In the genomic region with DNA sequence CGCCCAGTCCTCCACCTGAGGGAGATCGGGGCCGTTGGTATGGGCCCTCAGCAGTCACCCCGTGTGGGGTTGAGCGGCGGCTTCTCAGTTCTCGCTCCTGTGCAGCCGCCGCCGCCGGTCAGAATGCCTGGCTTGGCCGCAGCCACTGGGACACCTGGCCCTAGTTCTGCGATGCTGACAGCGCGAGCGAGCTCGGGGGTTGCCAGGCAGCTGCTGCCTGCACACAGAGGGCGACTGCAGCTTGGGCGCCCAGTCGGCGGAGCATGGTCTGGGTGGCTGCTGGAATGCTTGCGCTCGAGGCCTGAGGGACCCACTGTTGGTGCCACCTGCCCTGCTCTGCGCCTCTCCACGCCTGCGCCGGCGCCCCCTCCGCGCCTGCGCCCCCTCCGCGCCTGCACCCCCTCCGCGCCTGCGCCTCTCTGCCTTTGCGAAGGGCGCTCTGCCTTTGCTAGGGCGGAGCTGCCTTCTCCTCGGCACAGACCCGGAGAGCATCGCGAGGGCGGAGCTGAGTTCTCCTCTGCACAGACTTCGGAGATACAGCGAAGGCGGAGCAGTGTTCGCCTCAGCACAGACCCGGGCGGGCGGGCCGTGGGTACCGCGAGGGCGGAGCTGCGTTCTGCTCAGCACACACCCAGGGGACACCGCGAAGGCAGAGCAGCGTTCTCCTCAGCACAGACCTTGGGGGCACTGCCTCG, we compare ENCODE assay signal across 8 cellular contexts.
DNase-seq lines count a peak whose midpoint lies in the region; ATAC-seq, FAIRE-seq and TF ChIP-seq lines count a peak whose summit lies in the region.
"Not testable (repeated sequence)": the region's sequence is repeated elsewhere in the genome, so short reads cannot be mapped to it uniquely, and the experiment has no call there.

No MANE protein-coding gene starts in this region.

- peak overlapping the region; percentile 76 for H3K27ac ChIP-seq in 22Rv1
- not testable (repeated sequence) for H3K27ac ChIP-seq in HepG2 (ENCODE audit: extremely low read length, insufficient read depth, low read length)

- POLR2A ChIA-PET in HepG2 (lab: Yijun Ruan, JAX), result not testable (repeated sequence)

- H3K27me3 ChIP-seq in HepG2 (ENCODE audit: control insufficient read depth in 1 of 2, insufficient read depth in 2 of 2, low read length in 2 of 2), result not testable (repeated sequence)

- intact Hi-C loops in HepG2 (cut with micrococcal nuclease; ENCODE audit: unreplicated experiment), result not testable (repeated sequence)

- TF ChIP-seq POLR2A in NB4 (IDR thresholded peaks at IDR 0.05; ENCODE audit: extremely low read depth, insufficient read length) (peak; percentile 48), HepG2 (IDR thresholded peaks at IDR 0.05; ENCODE audit: insufficient read depth in 1 of 2, low read depth in 2 of 2, low read length in 2 of 2) (peak in 1 of 2 experiments; percentile 61; a peak in 3 of 4 replicates)

- CTCF ChIA-PET in HepG2 (lab: Yijun Ruan, JAX; ENCODE audit: low intra/inter-chr PET ratio, low total read pairs), result not testable (repeated sequence)

- H3K79me2 ChIP-seq in HepG2 (ENCODE audit: insufficient read depth, low read length), result not testable (repeated sequence)

- H3K36me3 ChIP-seq in HepG2 (replicated peaks in 1 of 2; ENCODE audit: control insufficient read depth in 1 of 2, insufficient read depth in 2 of 2, low read length in 2 of 2), result not testable (repeated sequence)

- not testable (repeated sequence) for H3K9me3 ChIP-seq in HepG2 (ENCODE audit: low read length)

- H3K4me2 ChIP-seq in HepG2 (ENCODE audit: low read depth, low read length), result peak overlapping the region; percentile 75

- not testable (repeated sequence) for H3K9ac ChIP-seq in HepG2 (ENCODE audit: insufficient read depth, low read depth, low read length)

- H2AFZ ChIP-seq in HepG2 (ENCODE audit: low read length), result not testable (repeated sequence)

- not testable (repeated sequence) for TF ChIP-seq EP300 in HepG2 (IDR thresholded peaks at IDR 0.05; ENCODE audit: low read depth in 2 of 2, low read length in 2 of 2); HepG2 (CRISPR knock-in tag; IDR thresholded peaks at IDR 0.05; ENCODE audit: borderline replicate concordance)

- in situ Hi-C loops in HepG2 (cut with HindIII; ENCODE audit: extremely low pct_ligation_motif_present, low pct_unique_long_range_greater_than_20kb), result not testable (repeated sequence)

- not testable (repeated sequence) for H4K20me1 ChIP-seq in HepG2 (ENCODE audit: insufficient read depth, low read length)

- H3K4me3 ChIP-seq in NB4 (ENCODE audit: low read depth, low read length) (peak overlapping the region; percentile 43), HepG2 (replicated peaks in 1 of 3; ENCODE audit: insufficient read depth in 1 of 3, low read depth in 2 of 3, low read length in 3 of 3) (peak overlapping the region in 2 of 3 experiments; percentile 58 to 67; a peak in 5 of 6 replicates)

- TF ChIP-seq RAD21 in HepG2 (CRISPR knock-in tag; IDR thresholded peaks at IDR 0.05), result not testable (repeated sequence)

- 6% methylated on average over 28 of the region's 60 CpGs for WGBS in HepG2 (ENCODE audit: low lambda C conversion rate)

- H3K4me1 ChIP-seq in HepG2 (ENCODE audit: insufficient read depth, low read length), result not testable (repeated sequence)

- ATAC-seq in GM18858 (IDR thresholded peaks at IDR 0.05; ENCODE audit: unreplicated experiment) (peak; percentile 100), HG02763 (IDR thresholded peaks at IDR 0.05; ENCODE audit: unreplicated experiment) (peak; percentile 100), HepG2 (peak; percentile 100)

- BruUV-seq in HepG2 (replicated peaks; lab: Mats Ljungman, UMichigan), result not testable (repeated sequence)

- not testable (repeated sequence) for FAIRE-seq in HepG2 (lab: Jason Lieb, UNC)

- not testable (repeated sequence) for TF ChIP-seq CTCF in 22Rv1 (IDR thresholded peaks at IDR 0.05); NB4 (IDR thresholded peaks at IDR 0.05; ENCODE audit: low read depth, low read length)
- peak; percentile 19; the same call in 1 of the 2 replicates for TF ChIP-seq CTCF in HepG2 (CRISPR knock-in tag; IDR thresholded peaks at IDR 0.05)

- DNase-seq in NB4 (ENCODE audit: low read depth) (peak; percentile 96), activated T-cell treated with anti-CD3 and anti-CD28 coated beads for 1 hour (ENCODE audit: low read depth) (peak; percentile 85), HepG2 (ENCODE audit: low spot score) (peak; percentile 58)
- peak; percentile 86 for DNase-seq in effector CD4-positive, alpha-beta T cell
- DNase-seq in stimulated activated CD4-positive, alpha-beta T cell treated with anti-CD3 and anti-CD28 coated beads, Interleukin-12 subunit alpha, Interleukin-12 subunit beta, amount 100 ng/mL, for 24 hours (ENCODE audit: low read depth in 2 of 2), result peak; percentile 90 to 93

TF ChIP-seq in HepG2, 621 proteins besides CTCF, POLR2A, EP300 and RAD21 (continues in another document):
- TF ChIP-seq ZSCAN21 (CRISPR knock-in tag; IDR thresholded peaks at IDR 0.05; ENCODE audit: borderline replicate concordance) (peak; percentile 62; the same call in 1 of the 2 replicates), ELF3 (CRISPR knock-in tag; IDR thresholded peaks at IDR 0.05) (0 out of 2 replicates have a peak, but pooled peaks have one; percentile 14), SALL2 (CRISPR knock-in tag; IDR thresholded peaks at IDR 0.05) (peak; percentile 72; the same call in 1 of the 2 replicates), CENPT (CRISPR knock-in tag; IDR thresholded peaks at IDR 0.05; ENCODE audit: low read depth) (peak; percentile 69; the same call in 1 of the 2 replicates), YY1 (IDR thresholded peaks at IDR 0.05; ENCODE audit: insufficient read depth, insufficient replicate concordance, low read depth, low read length) (peak; percentile 15), ARHGAP35 (CRISPR knock-in tag; IDR thresholded peaks at IDR 0.05; ENCODE audit: borderline replicate concordance) (peak; percentile 82; the same call in 1 of the 2 replicates), ZNF441 (CRISPR knock-in tag; IDR thresholded peaks at IDR 0.05; ENCODE audit: borderline replicate concordance) (peak; percentile 59; the same call in 1 of the 2 replicates), RBFOX2 (IDR thresholded peaks at IDR 0.05; ENCODE audit: low read depth, low read length) (peak; percentile 76), POGZ (CRISPR knock-in tag; IDR thresholded peaks at IDR 0.05) (0 out of 2 replicates have a peak, but pooled peaks have one; percentile 38), CBX5 (CRISPR knock-in tag; IDR thresholded peaks at IDR 0.05; ENCODE audit: borderline replicate concordance) (peak; percentile 29; the same call in 1 of the 2 replicates)
- TF ChIP-seq, protein P1, sequence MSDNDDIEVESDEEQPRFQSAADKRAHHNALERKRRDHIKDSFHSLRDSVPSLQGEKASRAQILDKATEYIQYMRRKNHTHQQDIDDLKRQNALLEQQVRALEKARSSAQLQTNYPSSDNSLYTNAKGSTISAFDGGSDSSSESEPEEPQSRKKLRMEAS (IDR thresholded peaks at IDR 0.05), result peak; percentile 81
- TF ChIP-seq, protein P2, sequence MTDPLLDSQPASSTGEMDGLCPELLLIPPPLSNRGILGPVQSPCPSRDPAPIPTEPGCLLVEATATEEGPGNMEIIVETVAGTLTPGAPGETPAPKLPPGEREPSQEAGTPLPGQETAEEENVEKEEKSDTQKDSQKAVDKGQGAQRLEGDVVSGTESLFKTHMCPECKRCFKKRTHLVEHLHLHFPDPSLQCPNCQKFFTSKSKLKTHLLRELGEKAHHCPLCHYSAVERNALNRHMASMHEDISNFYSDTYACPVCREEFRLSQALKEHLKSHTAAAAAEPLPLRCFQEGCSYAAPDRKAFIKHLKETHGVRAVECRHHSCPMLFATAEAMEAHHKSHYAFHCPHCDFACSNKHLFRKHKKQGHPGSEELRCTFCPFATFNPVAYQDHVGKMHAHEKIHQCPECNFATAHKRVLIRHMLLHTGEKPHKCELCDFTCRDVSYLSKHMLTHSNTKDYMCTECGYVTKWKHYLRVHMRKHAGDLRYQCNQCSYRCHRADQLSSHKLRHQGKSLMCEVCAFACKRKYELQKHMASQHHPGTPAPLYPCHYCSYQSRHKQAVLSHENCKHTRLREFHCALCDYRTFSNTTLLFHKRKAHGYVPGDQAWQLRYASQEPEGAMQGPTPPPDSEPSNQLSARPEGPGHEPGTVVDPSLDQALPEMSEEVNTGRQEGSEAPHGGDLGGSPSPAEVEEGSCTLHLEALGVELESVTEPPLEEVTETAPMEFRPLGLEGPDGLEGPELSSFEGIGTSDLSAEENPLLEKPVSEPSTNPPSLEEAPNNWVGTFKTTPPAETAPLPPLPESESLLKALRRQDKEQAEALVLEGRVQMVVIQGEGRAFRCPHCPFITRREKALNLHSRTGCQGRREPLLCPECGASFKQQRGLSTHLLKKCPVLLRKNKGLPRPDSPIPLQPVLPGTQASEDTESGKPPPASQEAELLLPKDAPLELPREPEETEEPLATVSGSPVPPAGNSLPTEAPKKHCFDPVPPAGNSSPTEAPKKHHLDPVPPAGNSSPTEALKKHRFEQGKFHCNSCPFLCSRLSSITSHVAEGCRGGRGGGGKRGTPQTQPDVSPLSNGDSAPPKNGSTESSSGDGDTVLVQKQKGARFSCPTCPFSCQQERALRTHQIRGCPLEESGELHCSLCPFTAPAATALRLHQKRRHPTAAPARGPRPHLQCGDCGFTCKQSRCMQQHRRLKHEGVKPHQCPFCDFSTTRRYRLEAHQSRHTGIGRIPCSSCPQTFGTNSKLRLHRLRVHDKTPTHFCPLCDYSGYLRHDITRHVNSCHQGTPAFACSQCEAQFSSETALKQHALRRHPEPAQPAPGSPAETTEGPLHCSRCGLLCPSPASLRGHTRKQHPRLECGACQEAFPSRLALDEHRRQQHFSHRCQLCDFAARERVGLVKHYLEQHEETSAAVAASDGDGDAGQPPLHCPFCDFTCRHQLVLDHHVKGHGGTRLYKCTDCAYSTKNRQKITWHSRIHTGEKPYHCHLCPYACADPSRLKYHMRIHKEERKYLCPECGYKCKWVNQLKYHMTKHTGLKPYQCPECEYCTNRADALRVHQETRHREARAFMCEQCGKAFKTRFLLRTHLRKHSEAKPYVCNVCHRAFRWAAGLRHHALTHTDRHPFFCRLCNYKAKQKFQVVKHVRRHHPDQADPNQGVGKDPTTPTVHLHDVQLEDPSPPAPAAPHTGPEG (CRISPR knock-in tag; IDR thresholded peaks at IDR 0.05), result peak; percentile 77
- TF ChIP-seq, protein P3, sequence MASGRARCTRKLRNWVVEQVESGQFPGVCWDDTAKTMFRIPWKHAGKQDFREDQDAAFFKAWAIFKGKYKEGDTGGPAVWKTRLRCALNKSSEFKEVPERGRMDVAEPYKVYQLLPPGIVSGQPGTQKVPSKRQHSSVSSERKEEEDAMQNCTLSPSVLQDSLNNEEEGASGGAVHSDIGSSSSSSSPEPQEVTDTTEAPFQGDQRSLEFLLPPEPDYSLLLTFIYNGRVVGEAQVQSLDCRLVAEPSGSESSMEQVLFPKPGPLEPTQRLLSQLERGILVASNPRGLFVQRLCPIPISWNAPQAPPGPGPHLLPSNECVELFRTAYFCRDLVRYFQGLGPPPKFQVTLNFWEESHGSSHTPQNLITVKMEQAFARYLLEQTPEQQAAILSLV (CRISPR knock-in tag; IDR thresholded peaks at IDR 0.05; ENCODE audit: borderline replicate concordance), result 0 out of 2 replicates have a peak, but pooled peaks have one; percentile 25
